11 cellular contexts compared by ENCODE assay signal in genomic region chr6:158039571-158040050, GRCh38. TPM values are rescaled to one million over a fixed set of nuclear protein-coding genes. Genes with fewer than 3 reads are reported as not detected.
DNase-seq lines count a peak whose midpoint lies in the region; ATAC-seq and TF ChIP-seq lines count a peak whose summit lies in the region.
"Had no signal": no experiment of that assay in that cellular context is flagged by ENCODE, and none has a peak within 500 bp of the region (broad histone marks: within the 10 kb centered on the region; RNA-seq: fewer than 3 reads in every experiment).

No MANE protein-coding gene starts in this region.

- no peaks in the 10 kb centered on the region for H3K27me3 Mint-ChIP-seq in activated CD8-positive, alpha-beta memory T cell treated with anti-CD3 and anti-CD28 coated beads, Interleukin-2, amount 10 ng/mL, durations not matched to agents 7 days and 5 days
- H3K27me3 Mint-ChIP-seq in activated CD4-positive, alpha-beta memory T cell treated with anti-CD3 and anti-CD28 coated beads, Interleukin-2, amount 10 ng/mL, durations not matched to agents 7 days and 5 days = no peaks in the 10 kb centered on the region
- H3K27me3 Mint-ChIP-seq: naive B cell; stimulated activated naive CD8-positive, alpha-beta T cell treated with anti-CD3 and anti-CD28 coated beads, Interleukin-15, Interleukin-2, amounts not matched to agents 100 ng/mL and 50 ng/mL, for 24 hours had no signal

- H3K36me3 ChIP-seq in right atrium auricular region = peaks cover 4% of the 10 kb centered on the region

- CTCF ChIA-PET in activated CD8-positive, alpha-beta memory T cell treated with anti-CD3 and anti-CD28 coated beads, Interleukin-2, amount 10 ng/mL, durations not matched to agents 7 days and 5 days (lab: Charles Lee) = interaction anchor here (2.0 kb wide), 1 partner anchor 13 kb away, joined by 10 read pairs; no protein-coding TSS in a partner anchor
- CTCF ChIA-PET in activated CD4-positive, alpha-beta memory T cell treated with anti-CD3 and anti-CD28 coated beads, Interleukin-2, amount 10 ng/mL, durations not matched to agents 7 days and 5 days (lab: Charles Lee) = interaction anchor here (3.0 kb wide), 1 partner anchor 14 kb away, joined by 12 read pairs; no protein-coding TSS in a partner anchor

- no peaks in the 10 kb centered on the region for H3K9me3 ChIP-seq in right atrium auricular region

- H3K27ac Mint-ChIP-seq in activated CD8-positive, alpha-beta memory T cell treated with anti-CD3 and anti-CD28 coated beads, Interleukin-2, amount 10 ng/mL, durations not matched to agents 7 days and 5 days = peak overlapping the region; percentile 84
- peak overlapping the region; percentile 42 for H3K27ac Mint-ChIP-seq in activated CD4-positive, alpha-beta memory T cell treated with anti-CD3 and anti-CD28 coated beads, Interleukin-2, amount 10 ng/mL, durations not matched to agents 7 days and 5 days

- no peaks in the 10 kb centered on the region for H3K9me3 Mint-ChIP-seq in activated CD8-positive, alpha-beta memory T cell treated with anti-CD3 and anti-CD28 coated beads, Interleukin-2, amount 10 ng/mL, durations not matched to agents 7 days and 5 days (ENCODE audit: low read depth)
- no peaks in the 10 kb centered on the region for H3K9me3 Mint-ChIP-seq in activated CD4-positive, alpha-beta memory T cell treated with anti-CD3 and anti-CD28 coated beads, Interleukin-2, amount 10 ng/mL, durations not matched to agents 7 days and 5 days
- H3K9me3 Mint-ChIP-seq: stimulated activated naive CD8-positive, alpha-beta T cell treated with anti-CD3 and anti-CD28 coated beads, Interleukin-15, Interleukin-2, amounts not matched to agents 100 ng/mL and 50 ng/mL, for 24 hours had no signal

- peaks cover 47% of the 10 kb centered on the region for H3K4me1 Mint-ChIP-seq in activated CD8-positive, alpha-beta memory T cell treated with anti-CD3 and anti-CD28 coated beads, Interleukin-2, amount 10 ng/mL, durations not matched to agents 7 days and 5 days
- peaks cover 39% of the 10 kb centered on the region for H3K4me1 Mint-ChIP-seq in activated CD4-positive, alpha-beta memory T cell treated with anti-CD3 and anti-CD28 coated beads, Interleukin-2, amount 10 ng/mL, durations not matched to agents 7 days and 5 days

- peak; percentile 83 for ATAC-seq in activated CD8-positive, alpha-beta memory T cell treated with anti-CD3 and anti-CD28 coated beads, Interleukin-2, amount 10 ng/mL, durations not matched to agents 7 days and 5 days
- ATAC-seq in GM21515 (IDR thresholded peaks at IDR 0.05; ENCODE audit: unreplicated experiment) = no peak

- no peak for TF ChIP-seq CTCF in right atrium auricular region (IDR thresholded peaks at IDR 0.05)

- POLR2A ChIA-PET in activated CD4-positive, alpha-beta memory T cell treated with anti-CD3 and anti-CD28 coated beads, Interleukin-2, amount 10 ng/mL, durations not matched to agents 7 days and 5 days (lab: Charles Lee) = interaction anchor here (0.5 to 2.6 kb wide), 2 partner anchors 12 kb away, joined by 3 to 15 read pairs; no protein-coding TSS in a partner anchor

- H3K4me3 ChIP-seq in right atrium auricular region = no peak overlapping the region

- H3K27ac ChIP-seq in right atrium auricular region = peak overlapping the region; percentile 94 to 95

- H3K4me3 Mint-ChIP-seq in activated CD8-positive, alpha-beta memory T cell treated with anti-CD3 and anti-CD28 coated beads, Interleukin-2, amount 10 ng/mL, durations not matched to agents 7 days and 5 days = peak overlapping the region; percentile 62
- no peak overlapping the region for H3K4me3 Mint-ChIP-seq in activated CD4-positive, alpha-beta memory T cell treated with anti-CD3 and anti-CD28 coated beads, Interleukin-2, amount 10 ng/mL, durations not matched to agents 7 days and 5 days
- H3K4me3 Mint-ChIP-seq: naive B cell; stimulated activated naive CD8-positive, alpha-beta T cell treated with anti-CD3 and anti-CD28 coated beads, Interleukin-15, Interleukin-2, amounts not matched to agents 100 ng/mL and 50 ng/mL, for 24 hours had no signal

- no peaks in the 10 kb centered on the region for H3K27me3 ChIP-seq in right atrium auricular region

- peak; percentile 85 for DNase-seq in activated CD8-positive, alpha-beta memory T cell treated with anti-CD3 and anti-CD28 coated beads, Interleukin-2, amount 10 ng/mL, durations not matched to agents 7 days and 5 days
- no peak for DNase-seq in activated CD8-positive, alpha-beta memory T cell treated with anti-CD3 and anti-CD28 coated beads, Interleukin-2, amount 50 U/mL, for 48 hours
- peak; percentile 48 for DNase-seq in activated CD4-positive, alpha-beta memory T cell treated with anti-CD3 and anti-CD28 coated beads, Interleukin-2, amount 10 ng/mL, durations not matched to agents 7 days and 5 days
- no peak for DNase-seq in right atrium auricular region (ENCODE audit: low spot score)
- DNase-seq in superior temporal gyrus (ENCODE audit: extremely low spot score) = peak; percentile 53
- no peak for DNase-seq in pons (ENCODE audit: low spot score)
- no peak for DNase-seq in AG08395 (ENCODE audit: low spot score)
- DNase-seq: naive B cell, NCI-H526 treated with DMSO at 0.1 percent for 48 hours had no signal

- peaks cover 34% of the 10 kb centered on the region for H3K36me3 Mint-ChIP-seq in activated CD8-positive, alpha-beta memory T cell treated with anti-CD3 and anti-CD28 coated beads, Interleukin-2, amount 10 ng/mL, durations not matched to agents 7 days and 5 days
- peaks cover 51% of the 10 kb centered on the region for H3K36me3 Mint-ChIP-seq in activated CD4-positive, alpha-beta memory T cell treated with anti-CD3 and anti-CD28 coated beads, Interleukin-2, amount 10 ng/mL, durations not matched to agents 7 days and 5 days (ENCODE audit: low read depth)

- H3K4me1 ChIP-seq in right atrium auricular region = peaks cover 0 to 63% of the 10 kb centered on the region in 2 donors

RNA-seq across cellular contexts. Expression of gene SYNJ2, which starts 57.9 kb away (rescaled TPM):
- total RNA-seq in activated CD8-positive, alpha-beta memory T cell treated with anti-CD3 and anti-CD28 coated beads, Interleukin-2, amount 10 ng/mL, durations not matched to agents 7 days and 5 days = 10 to 100 TPM; 41.2 to 42.7 TPM
- total RNA-seq in activated CD4-positive, alpha-beta memory T cell treated with anti-CD3 and anti-CD28 coated beads, Interleukin-2, amount 10 ng/mL, durations not matched to agents 7 days and 5 days = 10 to 100 TPM; 36.8 to 39.1 TPM
- 10 to 100 TPM; 10.1 to 20.0 TPM for total RNA-seq in right atrium auricular region

Comparison
In these comparisons a context has a peak if more than half of its experiments do, and no peak if none do; other contexts are left out.
1. DNase-seq: peak in activated CD8-positive, alpha-beta memory T cell treated with anti-CD3 and anti-CD28 coated beads, Interleukin-2, amount 10 ng/mL, durations not matched to agents 7 days and 5 days (single experiment), activated CD4-positive, alpha-beta memory T cell treated with anti-CD3 and anti-CD28 coated beads, Interleukin-2, amount 10 ng/mL, durations not matched to agents 7 days and 5 days (single experiment) and superior temporal gyrus (single experiment); none in activated CD8-positive, alpha-beta memory T cell treated with anti-CD3 and anti-CD28 coated beads, Interleukin-2, amount 50 U/mL, for 48 hours (single experiment), right atrium auricular region (single experiment), pons (single experiment) and AG08395 (single experiment).